2 cellular contexts compared by ENCODE assay signal in genomic region chr5:74413403-74414060, GRCh38.
TF ChIP-seq lines count a peak whose summit lies in the region.

No MANE protein-coding gene starts in this region.

TF ChIP-seq in HEK293, 187 proteins besides CTCF, POLR2A, EP300 and RAD21 (continued from another document):
- TF ChIP-seq ZNF398 (tag by site-specific recombination; IDR thresholded peaks at IDR 0.05): no peak
- TF ChIP-seq ZNF140 (tag by site-specific recombination; IDR thresholded peaks at IDR 0.05): no peak
- peak; percentile 30; the same call in 1 of the 2 replicates for TF ChIP-seq ZFHX2 (tag by site-specific recombination; conservative IDR thresholded peaks at IDR 0.05)
- TF ChIP-seq ZNF426 (tag by site-specific recombination; IDR thresholded peaks at IDR 0.05): no peak
- no peak for TF ChIP-seq ZNF184 (tag by site-specific recombination; IDR thresholded peaks at IDR 0.05)

TF ChIP-seq in HepG2, 621 proteins besides CTCF, POLR2A, EP300 and RAD21 (continued from another document):
- no peak for TF ChIP-seq RERE (CRISPR knock-in tag; IDR thresholded peaks at IDR 0.05; ENCODE audit: low read depth)
- 0 out of 2 replicates have a peak, but pooled peaks have one; percentile 16 for TF ChIP-seq ZMYM2 (CRISPR knock-in tag; IDR thresholded peaks at IDR 0.05)
- TF ChIP-seq ZNF850 (CRISPR knock-in tag; conservative IDR thresholded peaks at IDR 0.05): no peak
- no peak for TF ChIP-seq HHEX (CRISPR knock-in tag; IDR thresholded peaks at IDR 0.05)
- peak; percentile 68 for TF ChIP-seq HNF4A (CRISPR knock-in tag; IDR thresholded peaks at IDR 0.05)
- TF ChIP-seq KLF12 (CRISPR knock-in tag; IDR thresholded peaks at IDR 0.05; ENCODE audit: borderline replicate concordance): no peak
- TF ChIP-seq PPARG (CRISPR knock-in tag; conservative IDR thresholded peaks at IDR 0.05): peak; percentile 72
- TF ChIP-seq ZZZ3 (CRISPR knock-in tag; IDR thresholded peaks at IDR 0.05; ENCODE audit: borderline replicate concordance): no peak
- TF ChIP-seq RNF2 (conservative IDR thresholded peaks at IDR 0.05; ENCODE audit: low read depth): no peak
- no peak for TF ChIP-seq HNF1A (IDR thresholded peaks at IDR 0.05; ENCODE audit: low read depth)
- no peak for TF ChIP-seq HNF1A (CRISPR knock-in tag; IDR thresholded peaks at IDR 0.05; ENCODE audit: borderline replicate concordance)
- TF ChIP-seq CCAR2 (optimal IDR thresholded peaks at IDR 0.05; ENCODE audit: low read depth, low read length): no peak
- TF ChIP-seq ARID3A (IDR thresholded peaks at IDR 0.05; ENCODE audit: low read depth, low read length): 0 out of 2 replicates have a peak, but pooled peaks have one; percentile 28
- TF ChIP-seq ADNP (CRISPR knock-in tag; IDR thresholded peaks at IDR 0.05): no peak
- peak; percentile 26; the same call in 1 of the 2 replicates for TF ChIP-seq BCL6 (CRISPR knock-in tag; IDR thresholded peaks at IDR 0.05)
- TF ChIP-seq ZSCAN12 (CRISPR knock-in tag; IDR thresholded peaks at IDR 0.05): no peak
- TF ChIP-seq SIN3B (IDR thresholded peaks at IDR 0.05; ENCODE audit: low read length): no peak
